ENCODE assay signal across 8 cellular contexts in genomic region chr4:156677136-156677535, GRCh38.
DNase-seq lines count a peak whose midpoint lies in the region; ATAC-seq and TF ChIP-seq lines count a peak whose summit lies in the region.

No MANE protein-coding gene starts in this region.

- H3K27ac ChIP-seq in H9 (ENCODE audit: insufficient read length, low read depth, low read length) (no peak overlapping the region), RWPE1 (no peak overlapping the region)

- intact Hi-C loops in Caco-2 (cut with micrococcal nuclease; ENCODE audit: unreplicated experiment): loop anchor here (1.0 to 10.0 kb wide), 7 partner anchors 82 to 565 kb away; no protein-coding TSS in a partner anchor

- H3K4me1 ChIP-seq in Caco-2 (no peaks in the 10 kb centered on the region), H9 (ENCODE audit: insufficient read depth, low read length) (no peaks in the 10 kb centered on the region)

- no peak overlapping the region for H2BK12ac ChIP-seq in H9 (ENCODE audit: insufficient read length, low read depth, low read length)

- H3K27me3 Mint-ChIP-seq in Caco-2 (ENCODE audit: insufficient read depth, unreplicated experiment) (peaks cover 4% of the 10 kb centered on the region), H9 (ENCODE audit: low read depth) (no peaks in the 10 kb centered on the region; the same call in 1 of the 2 replicates)

- no peaks in the 10 kb centered on the region for H3K79me1 ChIP-seq in H9 (ENCODE audit: insufficient read depth, low read depth, low read length, poor library complexity, severe bottlenecking)

- H3K27ac Mint-ChIP-seq in Caco-2 (ENCODE audit: unreplicated experiment) (no peak overlapping the region), H9 (no peak overlapping the region)

- H3K4me1 Mint-ChIP-seq in Caco-2 (ENCODE audit: low read depth, unreplicated experiment) (no peaks in the 10 kb centered on the region), H9 (no peaks in the 10 kb centered on the region; a peak in 1 of 4 replicates)

- CTCF ChIA-PET in Caco-2 (lab: Charles Lee): no interaction called here
- CTCF ChIA-PET in RWPE1 (lab: Yijun Ruan, JAX): no interaction called here

- no peak overlapping the region for H3K4me2 ChIP-seq in H9 (ENCODE audit: insufficient read depth, insufficient read length, low read length)

- H3K4me3 Mint-ChIP-seq in Caco-2 (ENCODE audit: unreplicated experiment) (no peak overlapping the region), H9 (no peak overlapping the region)

- H3K9me3 Mint-ChIP-seq in Caco-2 (ENCODE audit: unreplicated experiment) (no peaks in the 10 kb centered on the region), H9 (no peaks in the 10 kb centered on the region; a peak in 1 of 5 replicates)

- H2AK5ac ChIP-seq in H9 (ENCODE audit: insufficient read length, low read length): no peak overlapping the region

- no peaks in the 10 kb centered on the region for H3K79me2 ChIP-seq in H9 (ENCODE audit: insufficient read depth, low read length)

- H3T11ph ChIP-seq in H9 (ENCODE audit: low read length): no peak overlapping the region

- no peaks in the 10 kb centered on the region for H3K9me3 ChIP-seq in Caco-2
- no peaks in the 10 kb centered on the region for H3K9me3 ChIP-seq in H9 (ENCODE audit: control insufficient read depth, low read depth, low read length)

- H3K18ac ChIP-seq in H9 (ENCODE audit: insufficient read length, low read depth, low read length): no peak overlapping the region

- H2BK15ac ChIP-seq in H9 (ENCODE audit: low read depth, low read length): no peak overlapping the region

- H4K8ac ChIP-seq in H9 (replicated peaks; ENCODE audit: insufficient read length, low read depth, low read length): no peak overlapping the region

- no peak overlapping the region for H3K4me3 ChIP-seq in Caco-2 (ENCODE audit: low read depth, low read length)
- H3K4me3 ChIP-seq in kidney epithelial cell (ENCODE audit: low read depth, low read length): no peak overlapping the region

- TF ChIP-seq CTCF in Caco-2 (IDR thresholded peaks at IDR 0.05; ENCODE audit: insufficient read depth in 1 of 2, low read depth in 1 of 2, low read length in 1 of 2, severe bottlenecking in 1 of 2, unreplicated experiment in 1 of 2) (peak; percentile 25 to 43), H9 (conservative IDR thresholded peaks at IDR 0.05) (peak; percentile 71; the same call in 2 of the 3 replicates), RWPE1 (conservative IDR thresholded peaks at IDR 0.05; ENCODE audit: low read depth) (no peak), kidney epithelial cell (IDR thresholded peaks at IDR 0.05; ENCODE audit: insufficient read depth, low read length, poor library complexity, severe bottlenecking) (peak; percentile 10)

- H3K36me3 ChIP-seq in Caco-2 (ENCODE audit: control insufficient read depth, insufficient read depth, low read length): no peaks in the 10 kb centered on the region
- H3K36me3 ChIP-seq in kidney epithelial cell (ENCODE audit: control insufficient read depth, insufficient read depth, low read length): no peaks in the 10 kb centered on the region

- H4K91ac ChIP-seq in H9 (ENCODE audit: insufficient read length, low read depth, low read length): no peak overlapping the region

- H3K27me3 ChIP-seq in Caco-2 (replicated peaks; ENCODE audit: control insufficient read depth, insufficient read depth, low read length) (no peaks in the 10 kb centered on the region), H9 (ENCODE audit: insufficient read depth, low read length) (no peaks in the 10 kb centered on the region), kidney epithelial cell (ENCODE audit: control insufficient read depth, insufficient read depth, low read length) (no peaks in the 10 kb centered on the region)

- no peak overlapping the region for H2BK20ac ChIP-seq in H9 (ENCODE audit: low read depth, low read length, poor library complexity, severe bottlenecking)

- peak in 1 of 2 experiments; percentile 33 for DNase-seq in Caco-2
- no peak for DNase-seq in H9
- peak; percentile 23 for DNase-seq in RWPE1 (ENCODE audit: low spot score)
- no peak for DNase-seq in kidney epithelial cell (ENCODE audit: low read depth)
- no peak for DNase-seq in germinal center (ENCODE audit: low spot score)
- no peak for DNase-seq in NK-92 (lab: John Stamatoyannopoulos, UW; ENCODE audit: unreplicated experiment)
- no peak for DNase-seq in KG1 (lab: John Stamatoyannopoulos, UW)

- no peaks in the 10 kb centered on the region for H3K23me2 ChIP-seq in H9 (ENCODE audit: insufficient read length, low read depth, low read length, poor library complexity, severe bottlenecking)

- H2BK5ac ChIP-seq in H9 (ENCODE audit: insufficient read length, low read length): no peak overlapping the region

- POLR2A ChIA-PET in Caco-2 (lab: Charles Lee): no interaction called here
- POLR2A ChIA-PET in RWPE1 (lab: Yijun Ruan, JAX; ENCODE audit: low non-redundant PET): no interaction called here

- no peak overlapping the region for H3K23ac ChIP-seq in H9 (ENCODE audit: insufficient read length, low read depth, low read length)

- H4K20me1 ChIP-seq in H9 (ENCODE audit: control insufficient read depth, insufficient read depth, insufficient read length): no peaks in the 10 kb centered on the region

- no peak overlapping the region for H2AFZ ChIP-seq in H9 (ENCODE audit: low read length)

- no peak for ATAC-seq in GM21576 (IDR thresholded peaks at IDR 0.05; ENCODE audit: unreplicated experiment)

- WGBS in H9 (ENCODE audit: extremely low coverage, insufficient read length, low lambda C conversion rate): no CpG with 5 or more reads among the region's 6 CpGs

- no peak overlapping the region for H3K4ac ChIP-seq in H9 (ENCODE audit: low read depth, low read length)

- H4K5ac ChIP-seq in H9 (ENCODE audit: insufficient read length, low read depth, low read length): no peak overlapping the region

- H3K9ac ChIP-seq in H9 (ENCODE audit: extremely low read depth, insufficient read length, low read length): no peak overlapping the region

- H3K36me3 Mint-ChIP-seq in Caco-2 (ENCODE audit: insufficient read depth, unreplicated experiment) (no peaks in the 10 kb centered on the region), H9 (ENCODE audit: insufficient read depth in 1 of 3, low read depth in 3 of 3) (no peaks in the 10 kb centered on the region)

- BruUV-seq in Caco-2 (replicated peaks; lab: Mats Ljungman, UMichigan): no TSS peak

- no peak overlapping the region for H3K56ac ChIP-seq in H9 (ENCODE audit: insufficient read length, low read depth, low read length)

- H3K14ac ChIP-seq in H9 (ENCODE audit: insufficient read depth, low read length): no peak overlapping the region

- no peak overlapping the region for H2BK120ac ChIP-seq in H9 (ENCODE audit: low read depth, low read length, poor library complexity, severe bottlenecking)
